19 cellular contexts compared by ENCODE assay signal in the genomic region with DNA sequence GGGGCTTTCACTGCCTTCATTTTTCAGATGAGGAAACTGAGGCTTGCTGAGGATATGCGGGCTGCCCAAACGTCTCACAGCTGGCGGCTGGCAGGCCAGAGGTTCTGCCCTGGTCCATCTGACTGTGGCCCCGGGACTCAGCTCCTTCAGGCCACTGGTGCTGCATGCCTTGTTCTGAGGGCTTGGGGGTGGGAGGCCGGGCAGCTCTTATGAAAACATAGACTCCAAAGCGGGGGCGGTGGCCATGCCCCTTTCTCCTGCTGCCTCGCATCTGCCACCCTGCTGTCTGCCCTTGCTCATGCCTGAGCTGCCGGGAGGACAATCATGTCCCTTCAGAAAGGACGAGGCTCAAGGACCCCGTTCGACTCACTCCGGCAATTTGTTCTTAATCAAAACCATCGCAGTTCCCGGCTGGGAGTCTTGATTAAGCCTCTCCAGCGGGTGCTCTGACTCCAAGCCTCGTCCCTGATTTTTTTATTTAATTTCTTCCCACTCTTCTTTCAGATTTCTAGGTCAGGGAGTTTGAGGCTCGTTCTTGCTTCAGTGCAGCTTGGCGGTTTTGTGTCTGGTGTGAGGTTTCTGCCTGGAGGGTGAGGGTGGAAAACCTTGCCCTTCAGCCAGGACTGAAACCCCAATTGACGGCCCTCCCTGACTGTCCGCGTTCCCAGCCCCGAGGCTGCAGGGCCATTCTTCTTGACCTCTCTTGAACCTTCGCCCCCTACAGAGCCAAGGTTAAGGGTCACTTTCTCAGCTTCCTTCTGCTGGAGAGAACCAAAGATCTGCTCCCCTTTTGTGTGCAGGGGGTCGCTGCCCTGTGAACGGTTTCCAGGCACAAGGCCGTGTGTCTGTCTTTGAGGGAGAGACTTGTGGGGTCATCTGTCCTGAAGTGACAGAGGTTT.
"Had no signal": no experiment of that assay in that cellular context is flagged by ENCODE, and none has a peak within 500 bp of the region (broad histone marks: within the 10 kb centered on the region; RNA-seq: fewer than 3 reads in every experiment).

No MANE protein-coding gene starts in this region.

- H3K36me3 ChIP-seq: heart left ventricle, neutrophil, sigmoid colon, suprapubic skin, upper lobe of right lung had no signal

- H3K4me1 ChIP-seq: heart left ventricle, sigmoid colon, upper lobe of right lung had no signal

- H3K4me3 ChIP-seq: heart left ventricle, sigmoid colon, SK-N-MC, suprapubic skin, upper lobe of right lung had no signal

- H3K27ac Mint-ChIP-seq: activated naive CD4-positive, alpha-beta T cell treated with anti-CD3 and anti-CD28 coated beads, Interleukin-2, amount 10 ng/mL, durations not matched to agents 7 days and 5 days; activated T-helper 1 cell treated with anti-CD3 and anti-CD28 coated beads, Interleukin-12 subunit alpha, Interleukin-12 subunit beta, Interleukin-2, Interleukin-4 antibody, amounts not matched to agents 30 ng/mL and 10 ng/mL and 1 ng/mL, durations not matched to agents 14 hours and 24 hours and 36 hours; mesothelial cell of epicardium; progenitor cell of endocrine pancreas; WTC11 had no signal

- H3K9me3 ChIP-seq: neutrophil, upper lobe of right lung had no signal

- H3K4me3 Mint-ChIP-seq: activated naive CD4-positive, alpha-beta T cell treated with anti-CD3 and anti-CD28 coated beads, Interleukin-2, amount 10 ng/mL, durations not matched to agents 7 days and 5 days; activated T-helper 1 cell treated with anti-CD3 and anti-CD28 coated beads, Interleukin-12 subunit alpha, Interleukin-12 subunit beta, Interleukin-2, Interleukin-4 antibody, amounts not matched to agents 30 ng/mL and 10 ng/mL and 1 ng/mL, durations not matched to agents 14 hours and 24 hours and 36 hours; mesothelial cell of epicardium; WTC11 had no signal

- H3K27me3 ChIP-seq: sigmoid colon had no signal

- H3K27ac ChIP-seq: heart left ventricle, neutrophil, sigmoid colon, SK-N-MC, suprapubic skin, upper lobe of right lung had no signal

- ATAC-seq: heart left ventricle, upper lobe of right lung, WTC11 had no signal

- H3K4me1 Mint-ChIP-seq: mesothelial cell of epicardium had no signal

- DNase-seq: activated CD4-positive, alpha-beta T cell treated with anti-CD3 and anti-CD28 coated beads, Interleukin-2, amount 50 U/mL, for 1 hour; activated CD8-positive, alpha-beta memory T cell treated with anti-CD3 and anti-CD28 coated beads, Interleukin-2, amount 50 U/mL, for 4 hours; activated naive CD4-positive, alpha-beta T cell treated with anti-CD3 and anti-CD28 coated beads, Interleukin-2, amount 10 ng/mL, durations not matched to agents 7 days and 5 days; cortex of kidney; effector memory CD4-positive, alpha-beta T cell; heart left ventricle; islet precursor cell; sigmoid colon; stimulated activated CD4-positive, alpha-beta T cell treated with anti-CD3 and anti-CD28 coated beads, Interleukin-12 subunit alpha, Interleukin-12 subunit beta, amount 100 ng/mL, for 4 hours; stimulated activated naive CD4-positive, alpha-beta T cell treated with Interleukin-2 at 50 U/mL for 16 hours; T-helper 1 cell; upper lobe of right lung had no signal
